Comparison of ENCODE assay signal across 23 cellular contexts in genomic region chr21:15443740-15444117, GRCh38.
A peak's percentile ranks its signal among the peaks of the same experiment; 100 is the strongest.
DNase-seq lines count a peak whose midpoint lies in the region; ATAC-seq, FAIRE-seq and TF ChIP-seq lines count a peak whose summit lies in the region.
"Had no signal": no experiment of that assay in that cellular context is flagged by ENCODE, and none has a peak within 500 bp of the region (broad histone marks: within the 10 kb centered on the region; RNA-seq: fewer than 3 reads in every experiment).

No MANE protein-coding gene starts in this region.

- peak; percentile 13 to 77 for DNase-seq in A549 (ENCODE audit: low read depth in 1 of 2, low spot score in 1 of 2)
- no peak for DNase-seq in adipocyte (ENCODE audit: low read depth)
- DNase-seq in right lobe of liver: no peak
- no peak for DNase-seq in psoas muscle
- DNase-seq in osteoblast (ENCODE audit: insufficient read length, low spot score, missing footprints): no peak
- DNase-seq in Calu3: no peak
- no peak for DNase-seq in H7
- DNase-seq in NK-92 (lab: John Stamatoyannopoulos, UW; ENCODE audit: unreplicated experiment): no peak
- DNase-seq: CD8-positive, alpha-beta T cell; HCEC 1CT; KBM-7; MM.1S; NCI-H1092; NCI-H1436; NCI-H187 treated with DMSO at 0.1 percent for 48 hours; NCI-H510A treated with DMSO at 0.1 percent for 48 hours; NCI-H748 treated with DMSO at 0.1 percent for 48 hours; SIG-M5; SK-N-SH had no signal

- H3K9me3 ChIP-seq in A549: peaks cover 11% of the 10 kb centered on the region; the same call in 2 of the 3 replicates
- H3K9me3 ChIP-seq in adipocyte (ENCODE audit: control insufficient read depth, low read length): peaks cover 8% of the 10 kb centered on the region
- no peaks in the 10 kb centered on the region for H3K9me3 ChIP-seq in right lobe of liver
- no peaks in the 10 kb centered on the region for H3K9me3 ChIP-seq in psoas muscle
- H3K9me3 ChIP-seq in osteoblast (ENCODE audit: low read depth, low read length): no peaks in the 10 kb centered on the region
- H3K9me3 ChIP-seq: SK-N-SH had no signal

- H3K4me1 ChIP-seq in A549 (peaks cover 54% of the 10 kb centered on the region), adipocyte (ENCODE audit: control insufficient read depth, insufficient read depth, low read length) (peaks cover 37% of the 10 kb centered on the region), right lobe of liver (peaks cover 0 to 39% (median 19%) of the 10 kb centered on the region in 4 donors), psoas muscle (peaks cover 43% of the 10 kb centered on the region), osteoblast (ENCODE audit: insufficient read depth, low read length) (no peaks in the 10 kb centered on the region)

- no peak overlapping the region for H3K4me3 Mint-ChIP-seq in Calu3 (ENCODE audit: low read depth, unreplicated experiment)
- H3K4me3 Mint-ChIP-seq: CD8-positive, alpha-beta T cell had no signal

- no peak for TF ChIP-seq RAD21 in A549 (conservative IDR thresholded peaks at IDR 0.05 in 1 of 2, IDR thresholded peaks at IDR 0.05 in 1 of 2)

- H3K4me2 ChIP-seq in A549: peak overlapping the region; percentile 78
- H3K4me2 ChIP-seq in osteoblast (ENCODE audit: insufficient read depth, low read length): no peak overlapping the region
- H3K4me2 ChIP-seq: SK-N-SH had no signal

- TF ChIP-seq EP300 in A549 (IDR thresholded peaks at IDR 0.05): no peak

- no peaks in the 10 kb centered on the region for H4K20me1 ChIP-seq in osteoblast (ENCODE audit: insufficient read depth, low read length)
- H4K20me1 ChIP-seq: BLaER1 treated with 17β-estradiol and CSF1 and Interleukin-3, amounts not matched to agents 10 nM and 100 nM had no signal

- 1% methylated on average over 2 of the region's 2 CpGs for WGBS in A549 (ENCODE audit: missing lambda C conversion rate)
- 11% methylated on average over 2 of the region's 2 CpGs for WGBS in right lobe of liver (ENCODE audit: insufficient coverage, low coverage, low lambda C conversion rate, missing lambda C conversion rate)
- 12 to 36% (median 29%) methylated on average over 2 of the region's 2 CpGs for WGBS in psoas muscle, 3 donors

- CTCF ChIA-PET in A549 (lab: Yijun Ruan, JAX) (interaction anchor here (1.1 kb wide), 1 partner anchor 189 kb away, joined by 4 read pairs; no protein-coding TSS in a partner anchor), Calu3 (lab: Charles Lee) (no interaction called here)

- peak; percentile 31 to 56; a peak in 3 of 6 replicates for ATAC-seq in A549
- ATAC-seq in right lobe of liver: no peak
- ATAC-seq in psoas muscle: no peak
- ATAC-seq: CD8-positive, alpha-beta T cell; Panc1 had no signal

- H3K27me3 ChIP-seq in adipocyte (replicated peaks; ENCODE audit: control insufficient read depth, insufficient read depth, low read length) (no peaks in the 10 kb centered on the region), right lobe of liver (no peaks in the 10 kb centered on the region), psoas muscle (ENCODE audit: insufficient read depth in 3 of 3, low read length in 2 of 3) (no peaks in the 10 kb centered on the region), osteoblast (ENCODE audit: insufficient read depth, low read length) (no peaks in the 10 kb centered on the region), H7 (ENCODE audit: control insufficient read depth, insufficient read depth, low read length) (no peaks in the 10 kb centered on the region)
- H3K27me3 ChIP-seq: BLaER1 treated with 17β-estradiol and CSF1 and Interleukin-3, amounts not matched to agents 10 nM and 100 nM had no signal

- H3K27ac Mint-ChIP-seq in Calu3 (ENCODE audit: unreplicated experiment): no peak overlapping the region
- H3K27ac Mint-ChIP-seq: CD8-positive, alpha-beta T cell had no signal

- no peak for FAIRE-seq in A549 (lab: Jason Lieb, UNC)

- H3K27ac ChIP-seq in A549 (peak overlapping the region; percentile 93 to 96), right lobe of liver (peak overlapping the region; percentile 37 to 69 (median 48)), psoas muscle (peak overlapping the region; percentile 74), osteoblast (ENCODE audit: low read depth, low read length) (no peak overlapping the region)
- H3K27ac ChIP-seq: 22Rv1, HL-60 had no signal

- H3K4me3 ChIP-seq in A549: peak overlapping the region; percentile 31; the same call in 2 of the 3 replicates
- peak overlapping the region; percentile 41 for H3K4me3 ChIP-seq in adipocyte (ENCODE audit: low read length)
- peak overlapping the region in 1 of 3 donors; percentile 54 for H3K4me3 ChIP-seq in right lobe of liver
- H3K4me3 ChIP-seq in psoas muscle: peak overlapping the region; percentile 33
- no peak overlapping the region for H3K4me3 ChIP-seq in osteoblast (ENCODE audit: insufficient read depth, low read length)
- H3K4me3 ChIP-seq in H7 (ENCODE audit: insufficient read depth, low read depth, low read length): no peak overlapping the region
- H3K4me3 ChIP-seq: BLaER1 treated with 17β-estradiol and CSF1 and Interleukin-3, amounts not matched to agents 10 nM and 100 nM had no signal

- no peak overlapping the region for H2AFZ ChIP-seq in osteoblast (ENCODE audit: low read length)

- H3K9ac ChIP-seq in adipocyte (ENCODE audit: low read length): peak overlapping the region; percentile 23
- H3K9ac ChIP-seq: BLaER1 treated with 17β-estradiol and CSF1 and Interleukin-3, amounts not matched to agents 10 nM and 100 nM; SK-N-SH had no signal

- H3K27me3 Mint-ChIP-seq in Calu3 (ENCODE audit: unreplicated experiment): no peaks in the 10 kb centered on the region

- TF ChIP-seq POLR2A in A549 (IDR thresholded peaks at IDR 0.05; ENCODE audit: low read length): no peak
- TF ChIP-seq POLR2A in right lobe of liver (IDR thresholded peaks at IDR 0.05): no peak

- H3K79me2 ChIP-seq in osteoblast (ENCODE audit: insufficient read depth, low read length): no peaks in the 10 kb centered on the region

- POLR2A ChIA-PET in A549 (lab: Yijun Ruan, JAX): interaction anchor here (1.5 kb wide), 1 partner anchor 379 kb away, joined by 10 read pairs; the partner anchor contains the start of gene NRIP1

- intact Hi-C loops in right lobe of liver (cut with DNase I): no loop called here
- intact Hi-C loops in psoas muscle (cut with DNase I): loop anchor here in 1 of 2 donors (10.0 kb wide), 1 partner anchor 139 kb away; no protein-coding TSS in a partner anchor
- intact Hi-C loops in Calu3 (cut with micrococcal nuclease; ENCODE audit: unreplicated experiment): no loop called here

- H3K36me3 ChIP-seq in adipocyte (ENCODE audit: control insufficient read depth, insufficient read depth, low read length, severe bottlenecking) (no peaks in the 10 kb centered on the region), right lobe of liver (no peaks in the 10 kb centered on the region), psoas muscle (ENCODE audit: insufficient read depth in 1 of 2, low read depth in 1 of 2) (no peaks in the 10 kb centered on the region), osteoblast (ENCODE audit: insufficient read depth, low read length) (no peaks in the 10 kb centered on the region), H7 (replicated peaks; ENCODE audit: control insufficient read depth, insufficient read depth, low read length) (no peaks in the 10 kb centered on the region)
- H3K36me3 ChIP-seq: BLaER1 treated with 17β-estradiol and CSF1 and Interleukin-3, amounts not matched to agents 10 nM and 100 nM had no signal

- TF ChIP-seq CTCF in A549 (IDR thresholded peaks at IDR 0.05): no peak
- TF ChIP-seq CTCF in right lobe of liver (IDR thresholded peaks at IDR 0.05): no peak
- no peak for TF ChIP-seq CTCF in psoas muscle (IDR thresholded peaks at IDR 0.05)
- TF ChIP-seq CTCF in osteoblast (IDR thresholded peaks at IDR 0.05; ENCODE audit: extremely low read depth, low read depth, low read length): no peak
- no peak for TF ChIP-seq CTCF in Calu3 (IDR thresholded peaks at IDR 0.05; ENCODE audit: unreplicated experiment)

- H3K9me3 Mint-ChIP-seq in Calu3 (ENCODE audit: low read depth, unreplicated experiment): no peaks in the 10 kb centered on the region

- no peaks in the 10 kb centered on the region for H3K36me3 Mint-ChIP-seq in Calu3 (ENCODE audit: insufficient read depth, unreplicated experiment)
- H3K36me3 Mint-ChIP-seq: CD8-positive, alpha-beta T cell had no signal

- no TSS peak for BruUV-seq in Calu3 (replicated peaks; lab: Mats Ljungman, UMichigan)

- H3K4me1 Mint-ChIP-seq in Calu3 (ENCODE audit: low read depth, unreplicated experiment): no peaks in the 10 kb centered on the region

TF ChIP-seq in A549, 52 proteins besides CTCF, POLR2A, EP300 and RAD21:
- TF ChIP-seq ATOH8 (CRISPR knock-in tag; IDR thresholded peaks at IDR 0.05; ENCODE audit: low read depth): no peak
- TF ChIP-seq CEBPB (IDR thresholded peaks at IDR 0.05): 0 out of 4 replicates have a peak, but pooled peaks of 1 of the 2 experiments have one; percentile 56
- no peak for TF ChIP-seq TP53 (CRISPR knock-in tag; IDR thresholded peaks at IDR 0.05)
- no peak for TF ChIP-seq PHF8 (IDR thresholded peaks at IDR 0.05; ENCODE audit: borderline replicate concordance, low read depth)
TF ChIP-seq in A549: peak in this region for 1.

Comparison
In these comparisons a context has a peak if more than half of its experiments do, and no peak if none do; other contexts are left out.
1. ATAC-seq: peak in A549 (2 of 2); none in right lobe of liver (0 of 4) and psoas muscle (0 of 4).
2. DNase-seq: peak in A549 (2 of 2); none in adipocyte (single experiment), right lobe of liver (0 of 3), psoas muscle (0 of 2), osteoblast (single experiment), Calu3 (single experiment), H7 (single experiment) and NK-92 (single experiment).
3. H3K4me3 ChIP-seq: peak in A549 (single experiment), adipocyte (single experiment) and psoas muscle (single experiment); none in osteoblast (single experiment) and H7 (single experiment).